1 cellular context compared by ENCODE assay signal in genomic region chr7:143263266-143264195, GRCh38.
TF ChIP-seq lines count a peak whose summit lies in the region.

TSS of gene GSTK1 (plus strand) at chr7:143263441. CDS start at chr7:143263514, 73 bp downstream.

TF ChIP-seq in HepG2, 621 proteins besides CTCF, POLR2A, EP300 and RAD21 (continued from another document and continues in another):
- TF ChIP-seq SRSF4 (IDR thresholded peaks at IDR 0.05; ENCODE audit: low read depth, low read length, poor library complexity, severe bottlenecking), result no peak
- peak; percentile 52 for TF ChIP-seq GABPA (IDR thresholded peaks at IDR 0.05; ENCODE audit: low read depth, low read length)
- peak; percentile 79 for TF ChIP-seq GABPA (CRISPR knock-in tag; IDR thresholded peaks at IDR 0.05; ENCODE audit: low read depth)
- TF ChIP-seq ZNF782 (CRISPR knock-in tag; IDR thresholded peaks at IDR 0.05; ENCODE audit: borderline replicate concordance), result peak; percentile 86; the same call in 1 of the 2 replicates
- TF ChIP-seq ZNF160 (CRISPR knock-in tag; IDR thresholded peaks at IDR 0.05), result no peak; the same call in 1 of the 2 replicates
- TF ChIP-seq NR2C2 (CRISPR knock-in tag; IDR thresholded peaks at IDR 0.05; ENCODE audit: borderline replicate concordance), result peak; percentile 78
- TF ChIP-seq ZNF432 (CRISPR knock-in tag; IDR thresholded peaks at IDR 0.05; ENCODE audit: borderline replicate concordance), result no peak
- TF ChIP-seq NFE2L1 (CRISPR knock-in tag; IDR thresholded peaks at IDR 0.05; ENCODE audit: borderline replicate concordance), result no peak
- TF ChIP-seq, protein P1, sequence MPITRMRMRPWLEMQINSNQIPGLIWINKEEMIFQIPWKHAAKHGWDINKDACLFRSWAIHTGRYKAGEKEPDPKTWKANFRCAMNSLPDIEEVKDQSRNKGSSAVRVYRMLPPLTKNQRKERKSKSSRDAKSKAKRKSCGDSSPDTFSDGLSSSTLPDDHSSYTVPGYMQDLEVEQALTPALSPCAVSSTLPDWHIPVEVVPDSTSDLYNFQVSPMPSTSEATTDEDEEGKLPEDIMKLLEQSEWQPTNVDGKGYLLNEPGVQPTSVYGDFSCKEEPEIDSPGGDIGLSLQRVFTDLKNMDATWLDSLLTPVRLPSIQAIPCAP (CRISPR knock-in tag; IDR thresholded peaks at IDR 0.05; ENCODE audit: low read depth), result 0 out of 2 replicates have a peak, but pooled peaks have one; percentile 78
- no peak for TF ChIP-seq ZNF850 (CRISPR knock-in tag; conservative IDR thresholded peaks at IDR 0.05)
- peak; percentile 76 for TF ChIP-seq SPEN (CRISPR knock-in tag; IDR thresholded peaks at IDR 0.05; ENCODE audit: low read depth)
- no peak; the same call in 1 of the 2 replicates for TF ChIP-seq ZNF766 (CRISPR knock-in tag; IDR thresholded peaks at IDR 0.05; ENCODE audit: borderline replicate concordance)
- TF ChIP-seq, protein P2, sequence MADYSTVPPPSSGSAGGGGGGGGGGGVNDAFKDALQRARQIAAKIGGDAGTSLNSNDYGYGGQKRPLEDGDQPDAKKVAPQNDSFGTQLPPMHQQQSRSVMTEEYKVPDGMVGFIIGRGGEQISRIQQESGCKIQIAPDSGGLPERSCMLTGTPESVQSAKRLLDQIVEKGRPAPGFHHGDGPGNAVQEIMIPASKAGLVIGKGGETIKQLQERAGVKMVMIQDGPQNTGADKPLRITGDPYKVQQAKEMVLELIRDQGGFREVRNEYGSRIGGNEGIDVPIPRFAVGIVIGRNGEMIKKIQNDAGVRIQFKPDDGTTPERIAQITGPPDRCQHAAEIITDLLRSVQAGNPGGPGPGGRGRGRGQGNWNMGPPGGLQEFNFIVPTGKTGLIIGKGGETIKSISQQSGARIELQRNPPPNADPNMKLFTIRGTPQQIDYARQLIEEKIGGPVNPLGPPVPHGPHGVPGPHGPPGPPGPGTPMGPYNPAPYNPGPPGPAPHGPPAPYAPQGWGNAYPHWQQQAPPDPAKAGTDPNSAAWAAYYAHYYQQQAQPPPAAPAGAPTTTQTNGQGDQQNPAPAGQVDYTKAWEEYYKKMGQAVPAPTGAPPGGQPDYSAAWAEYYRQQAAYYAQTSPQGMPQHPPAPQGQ (CRISPR knock-in tag; IDR thresholded peaks at IDR 0.05; ENCODE audit: borderline replicate concordance), result no peak
- TF ChIP-seq ZNF382 (CRISPR knock-in tag; IDR thresholded peaks at IDR 0.05; ENCODE audit: borderline replicate concordance), result no peak
- TF ChIP-seq, protein P3, sequence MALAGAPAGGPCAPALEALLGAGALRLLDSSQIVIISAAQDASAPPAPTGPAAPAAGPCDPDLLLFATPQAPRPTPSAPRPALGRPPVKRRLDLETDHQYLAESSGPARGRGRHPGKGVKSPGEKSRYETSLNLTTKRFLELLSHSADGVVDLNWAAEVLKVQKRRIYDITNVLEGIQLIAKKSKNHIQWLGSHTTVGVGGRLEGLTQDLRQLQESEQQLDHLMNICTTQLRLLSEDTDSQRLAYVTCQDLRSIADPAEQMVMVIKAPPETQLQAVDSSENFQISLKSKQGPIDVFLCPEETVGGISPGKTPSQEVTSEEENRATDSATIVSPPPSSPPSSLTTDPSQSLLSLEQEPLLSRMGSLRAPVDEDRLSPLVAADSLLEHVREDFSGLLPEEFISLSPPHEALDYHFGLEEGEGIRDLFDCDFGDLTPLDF (CRISPR knock-in tag; IDR thresholded peaks at IDR 0.05), result no peak
- TF ChIP-seq, protein P4, sequence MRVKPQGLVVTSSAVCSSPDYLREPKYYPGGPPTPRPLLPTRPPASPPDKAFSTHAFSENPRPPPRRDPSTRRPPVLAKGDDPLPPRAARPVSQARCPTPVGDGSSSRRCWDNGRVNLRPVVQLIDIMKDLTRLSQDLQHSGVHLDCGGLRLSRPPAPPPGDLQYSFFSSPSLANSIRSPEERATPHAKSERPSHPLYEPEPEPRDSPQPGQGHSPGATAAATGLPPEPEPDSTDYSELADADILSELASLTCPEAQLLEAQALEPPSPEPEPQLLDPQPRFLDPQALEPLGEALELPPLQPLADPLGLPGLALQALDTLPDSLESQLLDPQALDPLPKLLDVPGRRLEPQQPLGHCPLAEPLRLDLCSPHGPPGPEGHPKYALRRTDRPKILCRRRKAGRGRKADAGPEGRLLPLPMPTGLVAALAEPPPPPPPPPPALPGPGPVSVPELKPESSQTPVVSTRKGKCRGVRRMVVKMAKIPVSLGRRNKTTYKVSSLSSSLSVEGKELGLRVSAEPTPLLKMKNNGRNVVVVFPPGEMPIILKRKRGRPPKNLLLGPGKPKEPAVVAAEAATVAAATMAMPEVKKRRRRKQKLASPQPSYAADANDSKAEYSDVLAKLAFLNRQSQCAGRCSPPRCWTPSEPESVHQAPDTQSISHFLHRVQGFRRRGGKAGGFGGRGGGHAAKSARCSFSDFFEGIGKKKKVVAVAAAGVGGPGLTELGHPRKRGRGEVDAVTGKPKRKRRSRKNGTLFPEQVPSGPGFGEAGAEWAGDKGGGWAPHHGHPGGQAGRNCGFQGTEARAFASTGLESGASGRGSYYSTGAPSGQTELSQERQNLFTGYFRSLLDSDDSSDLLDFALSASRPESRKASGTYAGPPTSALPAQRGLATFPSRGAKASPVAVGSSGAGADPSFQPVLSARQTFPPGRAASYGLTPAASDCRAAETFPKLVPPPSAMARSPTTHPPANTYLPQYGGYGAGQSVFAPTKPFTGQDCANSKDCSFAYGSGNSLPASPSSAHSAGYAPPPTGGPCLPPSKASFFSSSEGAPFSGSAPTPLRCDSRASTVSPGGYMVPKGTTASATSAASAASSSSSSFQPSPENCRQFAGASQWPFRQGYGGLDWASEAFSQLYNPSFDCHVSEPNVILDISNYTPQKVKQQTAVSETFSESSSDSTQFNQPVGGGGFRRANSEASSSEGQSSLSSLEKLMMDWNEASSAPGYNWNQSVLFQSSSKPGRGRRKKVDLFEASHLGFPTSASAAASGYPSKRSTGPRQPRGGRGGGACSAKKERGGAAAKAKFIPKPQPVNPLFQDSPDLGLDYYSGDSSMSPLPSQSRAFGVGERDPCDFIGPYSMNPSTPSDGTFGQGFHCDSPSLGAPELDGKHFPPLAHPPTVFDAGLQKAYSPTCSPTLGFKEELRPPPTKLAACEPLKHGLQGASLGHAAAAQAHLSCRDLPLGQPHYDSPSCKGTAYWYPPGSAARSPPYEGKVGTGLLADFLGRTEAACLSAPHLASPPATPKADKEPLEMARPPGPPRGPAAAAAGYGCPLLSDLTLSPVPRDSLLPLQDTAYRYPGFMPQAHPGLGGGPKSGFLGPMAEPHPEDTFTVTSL (CRISPR knock-in tag; IDR thresholded peaks at IDR 0.05; ENCODE audit: borderline replicate concordance), result peak; percentile 21; the same call in 1 of the 2 replicates
- no peak for TF ChIP-seq NFATC3 (CRISPR knock-in tag; IDR thresholded peaks at IDR 0.05)
- TF ChIP-seq ZNF383 (CRISPR knock-in tag; IDR thresholded peaks at IDR 0.05; ENCODE audit: borderline replicate concordance), result no peak
- TF ChIP-seq HNRNPL (IDR thresholded peaks at IDR 0.05; ENCODE audit: low read depth, low read length), result peak; percentile 75
- TF ChIP-seq PPARG (CRISPR knock-in tag; conservative IDR thresholded peaks at IDR 0.05), result no peak; the same call in 1 of the 2 replicates
- TF ChIP-seq ZNF446 (CRISPR knock-in tag; IDR thresholded peaks at IDR 0.05), result peak; percentile 73; the same call in 1 of the 2 replicates
- peak; percentile 50; the same call in 1 of the 2 replicates for TF ChIP-seq ZNF142 (CRISPR knock-in tag; IDR thresholded peaks at IDR 0.05)
- TF ChIP-seq TARDBP (CRISPR knock-in tag; IDR thresholded peaks at IDR 0.05), result peak; percentile 79
- TF ChIP-seq CSRNP2 (CRISPR knock-in tag; conservative IDR thresholded peaks at IDR 0.05; ENCODE audit: low read depth), result no peak
- TF ChIP-seq RERE (CRISPR knock-in tag; IDR thresholded peaks at IDR 0.05; ENCODE audit: low read depth), result 0 out of 2 replicates have a peak, but pooled peaks have one; percentile 17
- TF ChIP-seq HIVEP1 (CRISPR knock-in tag; IDR thresholded peaks at IDR 0.05), result peak; percentile 66
- peak; percentile 71 for TF ChIP-seq ZMYM2 (CRISPR knock-in tag; IDR thresholded peaks at IDR 0.05)
- peak; percentile 67; the same call in 1 of the 2 replicates for TF ChIP-seq GFI1 (CRISPR knock-in tag; IDR thresholded peaks at IDR 0.05; ENCODE audit: borderline replicate concordance)
- TF ChIP-seq, protein P5, sequence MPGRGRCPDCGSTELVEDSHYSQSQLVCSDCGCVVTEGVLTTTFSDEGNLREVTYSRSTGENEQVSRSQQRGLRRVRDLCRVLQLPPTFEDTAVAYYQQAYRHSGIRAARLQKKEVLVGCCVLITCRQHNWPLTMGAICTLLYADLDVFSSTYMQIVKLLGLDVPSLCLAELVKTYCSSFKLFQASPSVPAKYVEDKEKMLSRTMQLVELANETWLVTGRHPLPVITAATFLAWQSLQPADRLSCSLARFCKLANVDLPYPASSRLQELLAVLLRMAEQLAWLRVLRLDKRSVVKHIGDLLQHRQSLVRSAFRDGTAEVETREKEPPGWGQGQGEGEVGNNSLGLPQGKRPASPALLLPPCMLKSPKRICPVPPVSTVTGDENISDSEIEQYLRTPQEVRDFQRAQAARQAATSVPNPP (CRISPR knock-in tag; IDR thresholded peaks at IDR 0.05), result peak; percentile 85; the same call in 1 of the 2 replicates
